ENCODE assay signal across 17 cellular contexts in the genomic region with DNA sequence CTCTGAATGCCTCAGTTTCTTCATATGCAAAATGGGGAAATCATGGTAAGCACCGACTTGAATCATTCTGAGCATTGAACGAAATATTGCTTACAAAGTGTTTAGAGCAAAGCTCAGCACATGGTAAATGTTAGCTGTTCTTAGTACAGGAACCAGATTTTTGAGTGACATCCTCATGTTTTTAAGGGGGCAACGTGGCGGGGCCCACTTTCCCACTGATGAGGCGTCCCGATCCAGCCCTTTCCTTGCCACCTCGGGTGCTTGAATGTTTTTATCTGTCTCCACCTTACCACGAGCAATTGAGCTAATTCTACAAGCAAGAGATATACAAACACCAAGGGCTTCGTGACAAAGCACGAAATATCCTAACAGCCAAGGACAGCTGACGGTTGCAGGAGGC. TPM values are rescaled to one million over a fixed set of nuclear protein-coding genes. Genes with fewer than 3 reads are reported as not detected.
DNase-seq lines count a peak whose midpoint lies in the region; ATAC-seq and TF ChIP-seq lines count a peak whose summit lies in the region.
"Had no signal": no experiment of that assay in that cellular context is flagged by ENCODE, and none has a peak within 500 bp of the region (broad histone marks: within the 10 kb centered on the region; RNA-seq: fewer than 3 reads in every experiment).

No MANE protein-coding gene starts in this region.

- H2AFZ ChIP-seq in mammary epithelial cell (ENCODE audit: low read depth, low read length), result no peak overlapping the region

- CTCF ChIA-PET in mammary epithelial cell (lab: Charles Lee; ENCODE audit: low non-redundant PET), result no interaction called here
- CTCF ChIA-PET in T-cell (lab: Charles Lee), result no interaction called here

- WGBS in mammary epithelial cell (ENCODE audit: low coverage, missing lambda C conversion rate), result 63% methylated on average over 11 of the region's 11 CpGs

- peak; percentile 26 for DNase-seq in myocyte (ENCODE audit: low read depth)
- no peak for DNase-seq in mammary epithelial cell
- DNase-seq in T-cell, result no peak
- DNase-seq: 8988T; AML-193; C1 segment of cervical spinal cord; Caco-2; Calu3; CD4-positive, alpha-beta memory T cell; CD4-positive, CD25-positive, alpha-beta regulatory T cell; CD8-positive, alpha-beta memory T cell; DMS79 treated with DMSO at 0.1 percent for 48 hours; GF-D8 had no signal

- TF ChIP-seq CTCF in mammary epithelial cell (conservative IDR thresholded peaks at IDR 0.05 in 1 of 2, IDR thresholded peaks at IDR 0.05 in 1 of 2; ENCODE audit: extremely low read depth in 1 of 2, insufficient read depth in 1 of 2, low read depth in 1 of 2, low read length in 2 of 2), result no peak

- dilution Hi-C loops in mammary epithelial cell (cut with HindIII; ENCODE audit: low sequenced_read_pairs), result no loop called here

- H3K9me3 Mint-ChIP-seq in T-cell, result no peaks in the 10 kb centered on the region
- H3K9me3 Mint-ChIP-seq: CD4-positive, CD25-positive, alpha-beta regulatory T cell; CD8-positive, alpha-beta memory T cell had no signal

- POLR2A ChIA-PET in T-cell (lab: Charles Lee), result no interaction called here

- H3K27ac Mint-ChIP-seq in T-cell, result no peak overlapping the region
- H3K27ac Mint-ChIP-seq: B cell; CD14-positive monocyte; CD4-positive, alpha-beta memory T cell; CD4-positive, CD25-positive, alpha-beta regulatory T cell; CD8-positive, alpha-beta memory T cell had no signal

- no peaks in the 10 kb centered on the region for H3K27me3 ChIP-seq in BLaER1
- no peaks in the 10 kb centered on the region for H3K27me3 ChIP-seq in mammary epithelial cell (ENCODE audit: insufficient read depth, low read length)

- H3K4me1 Mint-ChIP-seq in T-cell, result no peaks in the 10 kb centered on the region
- H3K4me1 Mint-ChIP-seq: B cell; CD14-positive monocyte; CD4-positive, alpha-beta memory T cell; CD4-positive, CD25-positive, alpha-beta regulatory T cell; CD8-positive, alpha-beta memory T cell had no signal

- in situ Hi-C loops in mammary epithelial cell (cut with MboI; ENCODE audit: low sequenced_read_pairs in 2 of 2), result no loop called here

- H3K9ac ChIP-seq in BLaER1, result no peak overlapping the region
- H3K9ac ChIP-seq in mammary epithelial cell (ENCODE audit: insufficient read depth, low read length), result no peak overlapping the region

- H3K79me2 ChIP-seq in mammary epithelial cell (ENCODE audit: insufficient read depth, low read length), result no peaks in the 10 kb centered on the region

- intact Hi-C loops in mammary epithelial cell (cut with micrococcal nuclease), result no loop called here

- H3K36me3 ChIP-seq in BLaER1, result 0 out of 2 replicates have a peak, but pooled peaks cover 9% of the 10 kb centered on the region
- no peaks in the 10 kb centered on the region for H3K36me3 ChIP-seq in mammary epithelial cell (ENCODE audit: insufficient read depth, low read length)

- no peaks in the 10 kb centered on the region; the same call in 1 of the 2 replicates for H3K9me3 ChIP-seq in BLaER1
- peaks cover 6% of the 10 kb centered on the region for H3K9me3 ChIP-seq in mammary epithelial cell (replicated peaks; ENCODE audit: insufficient read depth, low read length)
- H3K9me3 ChIP-seq: Caco-2 had no signal

- no peak overlapping the region for H3K4me3 Mint-ChIP-seq in T-cell
- H3K4me3 Mint-ChIP-seq: B cell; CD14-positive monocyte; CD4-positive, alpha-beta memory T cell; CD4-positive, CD25-positive, alpha-beta regulatory T cell; CD8-positive, alpha-beta memory T cell had no signal

- H3K4me1 ChIP-seq in BLaER1, result peaks cover 7% of the 10 kb centered on the region; the same call in 1 of the 2 replicates
- no peaks in the 10 kb centered on the region for H3K4me1 ChIP-seq in mammary epithelial cell (ENCODE audit: insufficient read depth, low read length)
- H3K4me1 ChIP-seq: Caco-2 had no signal

- H3K27ac ChIP-seq in BLaER1 (no peak overlapping the region), mammary epithelial cell (ENCODE audit: insufficient read depth, low read depth, low read length) (no peak overlapping the region)

- H3K4me2 ChIP-seq in BLaER1 (peak overlapping the region; percentile 28; the same call in 1 of the 2 replicates), mammary epithelial cell (ENCODE audit: insufficient read depth, low read depth, low read length) (no peak overlapping the region)

- no peak for ATAC-seq in T-cell (replicated peaks in 1 of 4)
- no peak for ATAC-seq in SK-N-SH treated with all-trans-retinoic acid at 6 μM for 48 hours

- H3K4me3 ChIP-seq in BLaER1 (no peak overlapping the region), mammary epithelial cell (replicated peaks in 1 of 3; ENCODE audit: insufficient read depth in 1 of 3, low read depth in 2 of 3, low read length in 3 of 3) (no peak overlapping the region)

- H4K20me1 ChIP-seq in BLaER1 (no peaks in the 10 kb centered on the region), mammary epithelial cell (ENCODE audit: insufficient read depth, low read length) (no peaks in the 10 kb centered on the region)

- H3K36me3 Mint-ChIP-seq in T-cell, result no peaks in the 10 kb centered on the region
- H3K36me3 Mint-ChIP-seq: CD14-positive monocyte; CD4-positive, alpha-beta memory T cell; CD4-positive, CD25-positive, alpha-beta regulatory T cell; CD8-positive, alpha-beta memory T cell had no signal

- BruUV-seq in mammary epithelial cell (replicated peaks; lab: Mats Ljungman, UMichigan), result no TSS peak

- peaks cover 16 to 21% of the 10 kb centered on the region in 2 donors for H3K27me3 Mint-ChIP-seq in T-cell

TF ChIP-seq in SK-N-SH treated with all-trans-retinoic acid at 6 μM for 48 hours, 23 proteins besides CTCF, POLR2A, EP300 and RAD21:
- TF ChIP-seq ESRRG (CRISPR knock-in tag; IDR thresholded peaks at IDR 0.05), result no peak
- no peak for TF ChIP-seq CSDC2 (CRISPR knock-in tag; IDR thresholded peaks at IDR 0.05)
- no peak for TF ChIP-seq TOX (CRISPR knock-in tag; IDR thresholded peaks at IDR 0.05; ENCODE audit: borderline replicate concordance)
- no peak for TF ChIP-seq PATZ1 (CRISPR knock-in tag; IDR thresholded peaks at IDR 0.05; ENCODE audit: borderline replicate concordance)
- TF ChIP-seq, protein P1, sequence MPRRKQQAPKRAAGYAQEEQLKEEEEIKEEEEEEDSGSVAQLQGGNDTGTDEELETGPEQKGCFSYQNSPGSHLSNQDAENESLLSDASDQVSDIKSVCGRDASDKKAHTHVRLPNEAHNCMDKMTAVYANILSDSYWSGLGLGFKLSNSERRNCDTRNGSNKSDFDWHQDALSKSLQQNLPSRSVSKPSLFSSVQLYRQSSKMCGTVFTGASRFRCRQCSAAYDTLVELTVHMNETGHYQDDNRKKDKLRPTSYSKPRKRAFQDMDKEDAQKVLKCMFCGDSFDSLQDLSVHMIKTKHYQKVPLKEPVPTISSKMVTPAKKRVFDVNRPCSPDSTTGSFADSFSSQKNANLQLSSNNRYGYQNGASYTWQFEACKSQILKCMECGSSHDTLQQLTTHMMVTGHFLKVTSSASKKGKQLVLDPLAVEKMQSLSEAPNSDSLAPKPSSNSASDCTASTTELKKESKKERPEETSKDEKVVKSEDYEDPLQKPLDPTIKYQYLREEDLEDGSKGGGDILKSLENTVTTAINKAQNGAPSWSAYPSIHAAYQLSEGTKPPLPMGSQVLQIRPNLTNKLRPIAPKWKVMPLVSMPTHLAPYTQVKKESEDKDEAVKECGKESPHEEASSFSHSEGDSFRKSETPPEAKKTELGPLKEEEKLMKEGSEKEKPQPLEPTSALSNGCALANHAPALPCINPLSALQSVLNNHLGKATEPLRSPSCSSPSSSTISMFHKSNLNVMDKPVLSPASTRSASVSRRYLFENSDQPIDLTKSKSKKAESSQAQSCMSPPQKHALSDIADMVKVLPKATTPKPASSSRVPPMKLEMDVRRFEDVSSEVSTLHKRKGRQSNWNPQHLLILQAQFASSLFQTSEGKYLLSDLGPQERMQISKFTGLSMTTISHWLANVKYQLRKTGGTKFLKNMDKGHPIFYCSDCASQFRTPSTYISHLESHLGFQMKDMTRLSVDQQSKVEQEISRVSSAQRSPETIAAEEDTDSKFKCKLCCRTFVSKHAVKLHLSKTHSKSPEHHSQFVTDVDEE (CRISPR knock-in tag; IDR thresholded peaks at IDR 0.05), result no peak
- TF ChIP-seq ARNTL (CRISPR knock-in tag; IDR thresholded peaks at IDR 0.05; ENCODE audit: borderline replicate concordance, low read depth), result no peak

RNA-seq across cellular contexts. Expression of gene ELAC2, which starts 49.9 kb away (rescaled TPM):
- total RNA-seq in myocyte, result 69.9 and 73.1 TPM in 2 replicates
- 51.4 TPM for polyA plus RNA-seq in myocyte (2012)
- 100 to 1,000 TPM in 1 of 2 donors, 10 to 100 TPM in 1; 69.9 to 107 TPM for total RNA-seq in mammary epithelial cell
- polyA plus RNA-seq in mammary epithelial cell, result 88.5 TPM
- polyA minus RNA-seq in mammary epithelial cell, result 142 TPM
- total RNA-seq in T-cell, result 10 to 100 TPM; 62.5 to 71.6 (median 66.4) TPM
